1 cellular context compared by ENCODE assay signal in the genomic region with DNA sequence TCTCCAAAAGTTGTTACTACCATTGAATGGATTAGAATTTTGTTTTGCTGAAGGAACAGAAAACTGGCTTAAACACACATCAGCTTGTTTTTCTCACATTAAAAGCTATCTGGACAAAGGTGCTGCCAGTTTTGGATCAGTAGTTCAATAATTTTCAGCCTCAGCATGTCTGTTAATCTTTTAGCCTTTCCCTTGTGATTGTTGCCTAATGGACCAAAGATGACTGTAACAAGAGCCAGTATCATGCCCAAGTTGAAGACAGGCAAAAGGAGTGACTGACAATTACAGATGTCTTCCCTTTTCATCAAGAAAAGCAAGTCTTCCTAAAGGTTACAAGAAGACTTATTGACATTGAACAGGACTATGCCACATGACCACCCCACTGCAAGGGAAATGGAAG.
TF ChIP-seq lines count a peak whose summit lies in the region.

No MANE protein-coding gene starts in this region.

TF ChIP-seq in GM23338, 12 proteins besides CTCF, POLR2A, EP300 and RAD21 (continued from another document):
- TF ChIP-seq POLR2AphosphoS5 (IDR thresholded peaks at IDR 0.05; ENCODE audit: low read depth) (no peak), STAT1 (IDR thresholded peaks at IDR 0.05; ENCODE audit: unreplicated experiment) (no peak)
